ENCODE assay signal across 2 cellular contexts in the genomic region with DNA sequence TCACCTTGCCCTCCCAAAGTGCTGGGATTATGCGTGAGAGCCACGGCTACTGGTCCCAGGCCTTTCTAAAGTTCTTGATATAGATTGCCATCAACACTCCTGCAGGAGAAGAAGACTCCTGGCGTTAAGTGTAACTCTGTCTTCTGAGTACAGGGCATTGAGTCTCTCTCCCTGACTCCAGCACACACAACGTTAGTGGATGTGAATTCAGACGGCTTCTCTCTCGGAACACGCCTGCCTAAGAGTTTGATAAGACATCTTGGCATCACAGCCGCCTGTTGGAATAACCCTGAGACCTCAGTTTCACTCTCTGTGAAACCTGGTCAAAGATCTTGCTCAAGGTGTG.
A peak's percentile ranks its signal among the peaks of the same experiment; 100 is the strongest.
TF ChIP-seq lines count a peak whose summit lies in the region.

No MANE protein-coding gene starts in this region.

TF ChIP-seq in K562, 482 proteins besides CTCF, POLR2A, EP300 and RAD21:
- TF ChIP-seq CHD1 (IDR thresholded peaks at IDR 0.05; ENCODE audit: low read length), result no peak
- TF ChIP-seq ZFX (CRISPR knock-in tag; IDR thresholded peaks at IDR 0.05), result no peak
- no peak for TF ChIP-seq GABPB1 (CRISPR knock-in tag; IDR thresholded peaks at IDR 0.05)
- TF ChIP-seq, protein P1, sequence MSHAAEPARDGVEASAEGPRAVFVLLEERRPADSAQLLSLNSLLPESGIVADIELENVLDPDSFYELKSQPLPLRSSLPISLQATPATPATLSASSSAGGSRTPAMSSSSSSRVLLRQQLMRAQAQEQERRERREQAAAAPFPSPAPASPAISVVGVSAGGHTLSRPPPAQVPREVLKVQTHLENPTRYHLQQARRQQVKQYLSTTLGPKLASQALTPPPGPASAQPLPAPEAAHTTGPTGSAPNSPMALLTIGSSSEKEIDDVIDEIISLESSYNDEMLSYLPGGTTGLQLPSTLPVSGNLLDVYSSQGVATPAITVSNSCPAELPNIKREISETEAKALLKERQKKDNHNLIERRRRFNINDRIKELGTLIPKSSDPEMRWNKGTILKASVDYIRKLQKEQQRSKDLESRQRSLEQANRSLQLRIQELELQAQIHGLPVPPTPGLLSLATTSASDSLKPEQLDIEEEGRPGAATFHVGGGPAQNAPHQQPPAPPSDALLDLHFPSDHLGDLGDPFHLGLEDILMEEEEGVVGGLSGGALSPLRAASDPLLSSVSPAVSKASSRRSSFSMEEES (CRISPR knock-in tag; IDR thresholded peaks at IDR 0.05), result no peak
- TF ChIP-seq FOXP1 (CRISPR knock-in tag; IDR thresholded peaks at IDR 0.05), result no peak
- TF ChIP-seq NRF1 (conservative IDR thresholded peaks at IDR 0.05 in 1 of 2, IDR thresholded peaks at IDR 0.05 in 1 of 2), result 0 out of 4 replicates have a peak, but pooled peaks of 1 of the 2 experiments have one; percentile 3
- TF ChIP-seq, protein P2, sequence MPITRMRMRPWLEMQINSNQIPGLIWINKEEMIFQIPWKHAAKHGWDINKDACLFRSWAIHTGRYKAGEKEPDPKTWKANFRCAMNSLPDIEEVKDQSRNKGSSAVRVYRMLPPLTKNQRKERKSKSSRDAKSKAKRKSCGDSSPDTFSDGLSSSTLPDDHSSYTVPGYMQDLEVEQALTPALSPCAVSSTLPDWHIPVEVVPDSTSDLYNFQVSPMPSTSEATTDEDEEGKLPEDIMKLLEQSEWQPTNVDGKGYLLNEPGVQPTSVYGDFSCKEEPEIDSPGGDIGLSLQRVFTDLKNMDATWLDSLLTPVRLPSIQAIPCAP (CRISPR knock-in tag; IDR thresholded peaks at IDR 0.05; ENCODE audit: borderline replicate concordance), result no peak
- no peak for TF ChIP-seq CBX5 (IDR thresholded peaks at IDR 0.05; ENCODE audit: borderline replicate concordance, low read depth)
- no peak for TF ChIP-seq ZSCAN32 (CRISPR knock-in tag; IDR thresholded peaks at IDR 0.05)
- TF ChIP-seq ZNF57 (CRISPR knock-in tag; IDR thresholded peaks at IDR 0.05), result no peak
- TF ChIP-seq NONO (IDR thresholded peaks at IDR 0.05; ENCODE audit: low read depth in 2 of 2, low read length in 1 of 2), result no peak
- TF ChIP-seq PHF20 (IDR thresholded peaks at IDR 0.05; ENCODE audit: partially characterized antibody), result no peak
- 0 out of 2 replicates have a peak, but pooled peaks have one; percentile 4 for TF ChIP-seq ZNF589 (CRISPR knock-in tag; IDR thresholded peaks at IDR 0.05; ENCODE audit: low read depth)

TF ChIP-seq in HepG2, 621 proteins besides CTCF, POLR2A, EP300 and RAD21:
- TF ChIP-seq ZBTB21 (CRISPR knock-in tag; IDR thresholded peaks at IDR 0.05) (no peak), NFIC (IDR thresholded peaks at IDR 0.05; ENCODE audit: low read length) (no peak), SRY (CRISPR knock-in tag; IDR thresholded peaks at IDR 0.05) (no peak), NFE2L1 (CRISPR knock-in tag; IDR thresholded peaks at IDR 0.05; ENCODE audit: borderline replicate concordance) (no peak), TEAD2 (CRISPR knock-in tag; IDR thresholded peaks at IDR 0.05) (no peak), ZKSCAN8 (CRISPR knock-in tag; IDR thresholded peaks at IDR 0.05; ENCODE audit: borderline replicate concordance) (no peak), ZNF33A (CRISPR knock-in tag; IDR thresholded peaks at IDR 0.05; ENCODE audit: borderline replicate concordance) (no peak)
- TF ChIP-seq, protein P3, sequence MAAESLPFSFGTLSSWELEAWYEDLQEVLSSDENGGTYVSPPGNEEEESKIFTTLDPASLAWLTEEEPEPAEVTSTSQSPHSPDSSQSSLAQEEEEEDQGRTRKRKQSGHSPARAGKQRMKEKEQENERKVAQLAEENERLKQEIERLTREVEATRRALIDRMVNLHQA (CRISPR knock-in tag; IDR thresholded peaks at IDR 0.05), result no peak
- TF ChIP-seq, protein P4, sequence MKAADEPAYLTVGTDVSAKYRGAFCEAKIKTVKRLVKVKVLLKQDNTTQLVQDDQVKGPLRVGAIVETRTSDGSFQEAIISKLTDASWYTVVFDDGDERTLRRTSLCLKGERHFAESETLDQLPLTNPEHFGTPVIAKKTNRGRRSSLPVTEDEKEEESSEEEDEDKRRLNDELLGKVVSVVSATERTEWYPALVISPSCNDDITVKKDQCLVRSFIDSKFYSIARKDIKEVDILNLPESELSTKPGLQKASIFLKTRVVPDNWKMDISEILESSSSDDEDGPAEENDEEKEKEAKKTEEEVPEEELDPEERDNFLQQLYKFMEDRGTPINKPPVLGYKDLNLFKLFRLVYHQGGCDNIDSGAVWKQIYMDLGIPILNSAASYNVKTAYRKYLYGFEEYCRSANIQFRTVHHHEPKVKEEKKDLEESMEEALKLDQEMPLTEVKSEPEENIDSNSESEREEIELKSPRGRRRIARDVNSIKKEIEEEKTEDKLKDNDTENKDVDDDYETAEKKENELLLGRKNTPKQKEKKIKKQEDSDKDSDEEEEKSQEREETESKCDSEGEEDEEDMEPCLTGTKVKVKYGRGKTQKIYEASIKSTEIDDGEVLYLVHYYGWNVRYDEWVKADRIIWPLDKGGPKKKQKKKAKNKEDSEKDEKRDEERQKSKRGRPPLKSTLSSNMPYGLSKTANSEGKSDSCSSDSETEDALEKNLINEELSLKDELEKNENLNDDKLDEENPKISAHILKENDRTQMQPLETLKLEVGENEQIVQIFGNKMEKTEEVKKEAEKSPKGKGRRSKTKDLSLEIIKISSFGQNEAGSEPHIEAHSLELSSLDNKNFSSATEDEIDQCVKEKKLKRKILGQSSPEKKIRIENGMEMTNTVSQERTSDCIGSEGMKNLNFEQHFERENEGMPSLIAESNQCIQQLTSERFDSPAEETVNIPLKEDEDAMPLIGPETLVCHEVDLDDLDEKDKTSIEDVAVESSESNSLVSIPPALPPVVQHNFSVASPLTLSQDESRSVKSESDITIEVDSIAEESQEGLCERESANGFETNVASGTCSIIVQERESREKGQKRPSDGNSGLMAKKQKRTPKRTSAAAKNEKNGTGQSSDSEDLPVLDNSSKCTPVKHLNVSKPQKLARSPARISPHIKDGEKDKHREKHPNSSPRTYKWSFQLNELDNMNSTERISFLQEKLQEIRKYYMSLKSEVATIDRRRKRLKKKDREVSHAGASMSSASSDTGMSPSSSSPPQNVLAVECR (CRISPR knock-in tag; IDR thresholded peaks at IDR 0.05; ENCODE audit: borderline replicate concordance), result no peak
- TF ChIP-seq, protein P5, sequence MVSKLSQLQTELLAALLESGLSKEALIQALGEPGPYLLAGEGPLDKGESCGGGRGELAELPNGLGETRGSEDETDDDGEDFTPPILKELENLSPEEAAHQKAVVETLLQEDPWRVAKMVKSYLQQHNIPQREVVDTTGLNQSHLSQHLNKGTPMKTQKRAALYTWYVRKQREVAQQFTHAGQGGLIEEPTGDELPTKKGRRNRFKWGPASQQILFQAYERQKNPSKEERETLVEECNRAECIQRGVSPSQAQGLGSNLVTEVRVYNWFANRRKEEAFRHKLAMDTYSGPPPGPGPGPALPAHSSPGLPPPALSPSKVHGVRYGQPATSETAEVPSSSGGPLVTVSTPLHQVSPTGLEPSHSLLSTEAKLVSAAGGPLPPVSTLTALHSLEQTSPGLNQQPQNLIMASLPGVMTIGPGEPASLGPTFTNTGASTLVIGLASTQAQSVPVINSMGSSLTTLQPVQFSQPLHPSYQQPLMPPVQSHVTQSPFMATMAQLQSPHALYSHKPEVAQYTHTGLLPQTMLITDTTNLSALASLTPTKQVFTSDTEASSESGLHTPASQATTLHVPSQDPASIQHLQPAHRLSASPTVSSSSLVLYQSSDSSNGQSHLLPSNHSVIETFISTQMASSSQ (IDR thresholded peaks at IDR 0.05; ENCODE audit: low read depth), result no peak
- TF ChIP-seq, protein P5 (CRISPR knock-in tag; IDR thresholded peaks at IDR 0.05; ENCODE audit: borderline replicate concordance), result no peak
- TF ChIP-seq, protein P6, sequence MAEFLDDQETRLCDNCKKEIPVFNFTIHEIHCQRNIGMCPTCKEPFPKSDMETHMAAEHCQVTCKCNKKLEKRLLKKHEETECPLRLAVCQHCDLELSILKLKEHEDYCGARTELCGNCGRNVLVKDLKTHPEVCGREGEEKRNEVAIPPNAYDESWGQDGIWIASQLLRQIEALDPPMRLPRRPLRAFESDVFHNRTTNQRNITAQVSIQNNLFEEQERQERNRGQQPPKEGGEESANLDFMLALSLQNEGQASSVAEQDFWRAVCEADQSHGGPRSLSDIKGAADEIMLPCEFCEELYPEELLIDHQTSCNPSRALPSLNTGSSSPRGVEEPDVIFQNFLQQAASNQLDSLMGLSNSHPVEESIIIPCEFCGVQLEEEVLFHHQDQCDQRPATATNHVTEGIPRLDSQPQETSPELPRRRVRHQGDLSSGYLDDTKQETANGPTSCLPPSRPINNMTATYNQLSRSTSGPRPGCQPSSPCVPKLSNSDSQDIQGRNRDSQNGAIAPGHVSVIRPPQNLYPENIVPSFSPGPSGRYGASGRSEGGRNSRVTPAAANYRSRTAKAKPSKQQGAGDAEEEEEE (CRISPR knock-in tag; IDR thresholded peaks at IDR 0.05; ENCODE audit: borderline replicate concordance), result no peak
- TF ChIP-seq, protein P7, sequence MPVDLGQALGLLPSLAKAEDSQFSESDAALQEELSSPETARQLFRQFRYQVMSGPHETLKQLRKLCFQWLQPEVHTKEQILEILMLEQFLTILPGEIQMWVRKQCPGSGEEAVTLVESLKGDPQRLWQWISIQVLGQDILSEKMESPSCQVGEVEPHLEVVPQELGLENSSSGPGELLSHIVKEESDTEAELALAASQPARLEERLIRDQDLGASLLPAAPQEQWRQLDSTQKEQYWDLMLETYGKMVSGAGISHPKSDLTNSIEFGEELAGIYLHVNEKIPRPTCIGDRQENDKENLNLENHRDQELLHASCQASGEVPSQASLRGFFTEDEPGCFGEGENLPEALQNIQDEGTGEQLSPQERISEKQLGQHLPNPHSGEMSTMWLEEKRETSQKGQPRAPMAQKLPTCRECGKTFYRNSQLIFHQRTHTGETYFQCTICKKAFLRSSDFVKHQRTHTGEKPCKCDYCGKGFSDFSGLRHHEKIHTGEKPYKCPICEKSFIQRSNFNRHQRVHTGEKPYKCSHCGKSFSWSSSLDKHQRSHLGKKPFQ (CRISPR knock-in tag; IDR thresholded peaks at IDR 0.05; ENCODE audit: insufficient replicate concordance), result no peak
- TF ChIP-seq, protein P8, sequence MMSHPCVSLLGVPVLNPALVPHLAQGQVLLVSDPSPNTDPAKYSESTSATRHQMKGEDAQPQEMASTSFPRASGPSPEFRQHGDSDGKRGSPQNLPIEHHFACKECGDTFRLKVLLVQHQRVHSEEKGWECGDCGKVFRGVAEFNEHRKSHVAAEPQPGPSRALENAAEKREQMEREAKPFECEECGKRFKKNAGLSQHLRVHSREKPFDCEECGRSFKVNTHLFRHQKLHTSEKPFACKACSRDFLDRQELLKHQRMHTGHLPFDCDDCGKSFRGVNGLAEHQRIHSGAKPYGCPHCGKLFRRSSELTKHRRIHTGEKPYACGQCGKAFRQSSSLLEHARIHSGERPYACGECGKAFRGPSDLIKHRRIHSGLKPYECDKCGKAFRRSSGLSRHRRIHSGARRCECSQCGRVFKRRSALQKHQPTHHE (CRISPR knock-in tag; IDR thresholded peaks at IDR 0.05; ENCODE audit: borderline replicate concordance), result no peak
- TF ChIP-seq, protein P9, sequence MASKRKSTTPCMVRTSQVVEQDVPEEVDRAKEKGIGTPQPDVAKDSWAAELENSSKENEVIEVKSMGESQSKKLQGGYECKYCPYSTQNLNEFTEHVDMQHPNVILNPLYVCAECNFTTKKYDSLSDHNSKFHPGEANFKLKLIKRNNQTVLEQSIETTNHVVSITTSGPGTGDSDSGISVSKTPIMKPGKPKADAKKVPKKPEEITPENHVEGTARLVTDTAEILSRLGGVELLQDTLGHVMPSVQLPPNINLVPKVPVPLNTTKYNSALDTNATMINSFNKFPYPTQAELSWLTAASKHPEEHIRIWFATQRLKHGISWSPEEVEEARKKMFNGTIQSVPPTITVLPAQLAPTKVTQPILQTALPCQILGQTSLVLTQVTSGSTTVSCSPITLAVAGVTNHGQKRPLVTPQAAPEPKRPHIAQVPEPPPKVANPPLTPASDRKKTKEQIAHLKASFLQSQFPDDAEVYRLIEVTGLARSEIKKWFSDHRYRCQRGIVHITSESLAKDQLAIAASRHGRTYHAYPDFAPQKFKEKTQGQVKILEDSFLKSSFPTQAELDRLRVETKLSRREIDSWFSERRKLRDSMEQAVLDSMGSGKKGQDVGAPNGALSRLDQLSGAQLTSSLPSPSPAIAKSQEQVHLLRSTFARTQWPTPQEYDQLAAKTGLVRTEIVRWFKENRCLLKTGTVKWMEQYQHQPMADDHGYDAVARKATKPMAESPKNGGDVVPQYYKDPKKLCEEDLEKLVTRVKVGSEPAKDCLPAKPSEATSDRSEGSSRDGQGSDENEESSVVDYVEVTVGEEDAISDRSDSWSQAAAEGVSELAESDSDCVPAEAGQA (IDR thresholded peaks at IDR 0.05; ENCODE audit: low read depth), result no peak
- TF ChIP-seq, protein P9 (CRISPR knock-in tag; IDR thresholded peaks at IDR 0.05; ENCODE audit: borderline replicate concordance), result no peak
